ENCODE assay signal across 26 cellular contexts in genomic region chr7:7304705-7305475, GRCh38.
"Had no signal": no experiment of that assay in that cellular context is flagged by ENCODE, and none has a peak within 500 bp of the region (broad histone marks: within the 10 kb centered on the region; RNA-seq: fewer than 3 reads in every experiment).

No MANE protein-coding gene starts in this region.

- FAIRE-seq: astrocyte, colon had no signal

- H3K36me3 ChIP-seq: esophagus squamous epithelium, heart left ventricle, spleen, thoracic aorta had no signal

- ATAC-seq: activated CD4-positive, alpha-beta T cell treated with anti-CD3 and anti-CD28 coated beads for 36 hours; activated T-helper 17 cell treated with anti-CD3 and anti-CD28 coated beads, Interleukin-2, amount 50 U/mL, for 72 hours; heart left ventricle; left colon; mucosa of descending colon had no signal

- H3K9me3 ChIP-seq: esophagus squamous epithelium, heart left ventricle, mucosa of descending colon, spleen, thoracic aorta had no signal

- H3K27me3 ChIP-seq: esophagus squamous epithelium, heart left ventricle, spleen had no signal

- DNase-seq: activated B cell treated with CpG ODN at 0.5 μM for 24 hours; activated CD4-positive, alpha-beta T cell treated with anti-CD3 and anti-CD28 coated beads for 36 hours; activated CD4-positive, alpha-beta T cell treated with anti-CD3 and anti-CD28 coated beads, Interleukin-2, amount 50 U/mL, for 4 hours; activated CD8-positive, alpha-beta memory T cell treated with anti-CD3 and anti-CD28 coated beads for 24 hours; activated CD8-positive, alpha-beta memory T cell treated with anti-CD3 and anti-CD28 coated beads, Interleukin-2, amount 50 U/mL, for 4 hours; activated naive CD4-positive, alpha-beta T cell treated with Interleukin-2 at 50 U/mL for 16 hours; activated naive CD8-positive, alpha-beta T cell treated with anti-CD3 and anti-CD28 coated beads for 36 hours; activated T-cell treated with anti-CD3 and anti-CD28 coated beads, Interleukin-2, amount 50 U/mL, for 24 hours; effector memory CD4-positive, alpha-beta T cell; esophagus squamous epithelium; heart left ventricle; islet precursor cell; left colon; mesenchymal stem cell; mucosa of descending colon; nephron progenitor cell; nucleus accumbens; posterior cingulate gyrus; spleen; stimulated activated CD4-positive, alpha-beta T cell treated with anti-CD3 and anti-CD28 coated beads, Interleukin-4, amount 100 ng/mL, for 1 hour; stimulated activated naive CD4-positive, alpha-beta T cell; T1000 had no signal

- H3K4me3 ChIP-seq: esophagus squamous epithelium, heart left ventricle, mucosa of descending colon, thoracic aorta had no signal

- H3K27ac ChIP-seq: esophagus squamous epithelium, heart left ventricle, spleen, thoracic aorta had no signal

- H3K4me1 ChIP-seq: heart left ventricle had no signal
